ENCODE assay signal across 17 cellular contexts in genomic region chr1:203364806-203365205, GRCh38. TPM values are rescaled to one million over a fixed set of nuclear protein-coding genes. Genes with fewer than 3 reads are reported as not detected.
DNase-seq lines count a peak whose midpoint lies in the region; ATAC-seq, FAIRE-seq and TF ChIP-seq lines count a peak whose summit lies in the region.
"Had no signal": no experiment of that assay in that cellular context is flagged by ENCODE, and none has a peak within 500 bp of the region (broad histone marks: within the 10 kb centered on the region; RNA-seq: fewer than 3 reads in every experiment).

No MANE protein-coding gene starts in this region.

- no peak for TF ChIP-seq EP300 in K562 (IDR thresholded peaks at IDR 0.05; ENCODE audit: low read length)

- H4K20me1 ChIP-seq in K562 (replicated peaks; ENCODE audit: control insufficient read depth, insufficient read depth, low read length) (no peaks in the 10 kb centered on the region; the same call in 1 of the 2 replicates), hepatocyte (ENCODE audit: insufficient read depth, poor library complexity, severe bottlenecking) (no peaks in the 10 kb centered on the region)

- H3K4me1 ChIP-seq in K562 (replicated peaks in 1 of 2; ENCODE audit: control insufficient read depth in 2 of 2, insufficient read depth in 2 of 2, low read length in 2 of 2) (no peaks in the 10 kb centered on the region; a peak in 1 of 5 replicates), hepatocyte (ENCODE audit: insufficient read depth) (peaks cover 19% of the 10 kb centered on the region), mucosa of descending colon (ENCODE audit: low read depth) (peaks cover 15% of the 10 kb centered on the region), small intestine (ENCODE audit: control insufficient read depth in 2 of 2, insufficient read depth in 1 of 2, low read depth in 1 of 2, low read length in 1 of 2) (peaks cover 0 to 2% of the 10 kb centered on the region in 2 donors)
- H3K4me1 ChIP-seq: A549 had no signal

- ATAC-seq in K562 (no peak), mucosa of descending colon (peak; percentile 86), GM21529 (IDR thresholded peaks at IDR 0.05; ENCODE audit: unreplicated experiment) (no peak)
- ATAC-seq: A549 had no signal

- H3K27ac ChIP-seq in K562 (ENCODE audit: extremely low read depth, low read depth, low read length) (no peak overlapping the region), hepatocyte (peak overlapping the region; percentile 74), small intestine (ENCODE audit: low read depth in 1 of 2, low read length in 1 of 2) (no peak overlapping the region)
- H3K27ac ChIP-seq: A549 had no signal

- H3K9ac ChIP-seq in K562 (ENCODE audit: insufficient read depth in 1 of 2, low read depth in 2 of 2, low read length in 2 of 2), result no peak overlapping the region

- TF ChIP-seq RAD21 in K562 (CRISPR knock-in tag; conservative IDR thresholded peaks at IDR 0.05 in 1 of 2, IDR thresholded peaks at IDR 0.05 in 1 of 2), result no peak

- H3K9me1 ChIP-seq in K562 (ENCODE audit: control insufficient read depth, insufficient read depth, low read length), result no peaks in the 10 kb centered on the region

- H3K79me2 ChIP-seq in K562 (ENCODE audit: control insufficient read depth, insufficient read depth, low read length) (no peaks in the 10 kb centered on the region), hepatocyte (no peaks in the 10 kb centered on the region)

- in situ Hi-C loops in K562 (cut with MboI), result no loop called here

- 0% methylated on average over 4 of the region's 4 CpGs for WGBS in K562 (ENCODE audit: insufficient coverage, low coverage, missing lambda C conversion rate)
- 40% methylated on average over 4 of the region's 4 CpGs for WGBS in hepatocyte (ENCODE audit: low lambda C conversion rate, missing lambda C conversion rate)
- WGBS in small intestine, 3 donors, result 20 to 42% (median 24%) methylated on average over 4 of the region's 4 CpGs

- POLR2A ChIA-PET in K562 (lab: Yijun Ruan, JAX), result interaction anchor here (1.3 kb wide), 1 partner anchor 10 kb away, joined by 3 read pairs; no protein-coding TSS in a partner anchor

- TF ChIP-seq POLR2A in K562 (conservative IDR thresholded peaks at IDR 0.05), result no peak

- H3K36me3 ChIP-seq in K562 (ENCODE audit: control insufficient read depth, insufficient read depth, low read length), result no peaks in the 10 kb centered on the region
- H3K36me3 ChIP-seq in hepatocyte (replicated peaks; ENCODE audit: insufficient read depth, low read depth), result no peaks in the 10 kb centered on the region
- H3K36me3 ChIP-seq in mucosa of descending colon (ENCODE audit: low read depth), result no peaks in the 10 kb centered on the region
- no peaks in the 10 kb centered on the region for H3K36me3 ChIP-seq in small intestine (ENCODE audit: control insufficient read depth in 2 of 2, insufficient read depth in 2 of 2, low read length in 2 of 2)

- intact Hi-C loops in K562 (cut with micrococcal nuclease) (no loop called here), mucosa of descending colon (cut with DNase I, micrococcal nuclease) (no loop called here)

- H3K9me3 ChIP-seq in K562 (replicated peaks; ENCODE audit: control insufficient read depth, insufficient read depth, low read depth, low read length), result no peaks in the 10 kb centered on the region
- no peaks in the 10 kb centered on the region for H3K9me3 ChIP-seq in hepatocyte (ENCODE audit: low read depth)
- H3K9me3 ChIP-seq in mucosa of descending colon, result no peaks in the 10 kb centered on the region
- no peaks in the 10 kb centered on the region for H3K9me3 ChIP-seq in small intestine (ENCODE audit: control insufficient read depth, low read depth)
- H3K9me3 ChIP-seq: A549 had no signal

- DNase-seq in K562 (ENCODE audit: extremely low read depth in 1 of 4, low spot score in 3 of 4) (no peak), hepatocyte (ENCODE audit: low spot score) (peak; percentile 42), mucosa of descending colon (peak in 1 of 3 donors; percentile 31), small intestine (peak; percentile 47), urothelium cell line (ENCODE audit: low spot score) (no peak)
- DNase-seq in stimulated activated CD4-positive, alpha-beta T cell treated with anti-CD3 and anti-CD28 coated beads, Interleukin-15, amount 100 ng/mL, for 24 hours, result no peak
- DNase-seq: CD4-positive, alpha-beta memory T cell; KG1; NCI-H1105 treated with DMSO at 0.1 percent for 48 hours; NCI-H1694; NCI-H510A; NCI-H748 treated with DMSO at 0.1 percent for 48 hours; SHP77 treated with DMSO at 0.1 percent for 48 hours had no signal

- no peak overlapping the region for H3K4me2 ChIP-seq in K562 (ENCODE audit: insufficient read depth, low read length)
- peak overlapping the region; percentile 19 for H3K4me2 ChIP-seq in hepatocyte
- H3K4me2 ChIP-seq: A549 had no signal

- no peak overlapping the region for H3K4me3 ChIP-seq in K562
- no peak overlapping the region for H3K4me3 ChIP-seq in hepatocyte
- H3K4me3 ChIP-seq in mucosa of descending colon, result no peak overlapping the region
- no peak overlapping the region for H3K4me3 ChIP-seq in small intestine (ENCODE audit: low read depth in 1 of 2, low read length in 2 of 2)
- H3K4me3 ChIP-seq: A549 had no signal

- no TSS peak for BruUV-seq in K562 (replicated peaks; lab: Mats Ljungman, UMichigan)

- CTCF ChIA-PET in K562 (lab: Yijun Ruan, JAX; ENCODE audit: low intra/inter-chr PET ratio), result no interaction called here

- H3K9me2 ChIP-seq in hepatocyte (replicated peaks; ENCODE audit: insufficient read depth), result no peaks in the 10 kb centered on the region

- peaks cover 10 to 68% of the 10 kb centered on the region in 2 experiments; a peak in 4 of 5 replicates for H3K27me3 ChIP-seq in K562 (ENCODE audit: control insufficient read depth in 2 of 2, insufficient read depth in 2 of 2, low read length in 2 of 2)
- H3K27me3 ChIP-seq in hepatocyte, result no peaks in the 10 kb centered on the region
- H3K27me3 ChIP-seq in small intestine (ENCODE audit: control insufficient read depth in 2 of 2, insufficient read depth in 2 of 2, low read length in 2 of 2), result no peaks in the 10 kb centered on the region

- no peak for FAIRE-seq in K562 (lab: Jason Lieb, UNC)
- FAIRE-seq in small intestine (lab: Jason Lieb, UNC), result no peak
- no peak for FAIRE-seq in urothelium cell line (lab: Jason Lieb, UNC)
- FAIRE-seq: A549, GM12892, GM18507 had no signal

- TF ChIP-seq CTCF in K562 (IDR thresholded peaks at IDR 0.05 in 2 of 3, conservative IDR thresholded peaks at IDR 0.05 in 1 of 3; ENCODE audit: insufficient read depth in 2 of 3, low read depth in 1 of 3, low read length in 3 of 3) (no peak), hepatocyte (IDR thresholded peaks at IDR 0.05; ENCODE audit: poor library complexity) (no peak), mucosa of descending colon (IDR thresholded peaks at IDR 0.05) (no peak)

- H2AFZ ChIP-seq in K562 (ENCODE audit: low read depth, low read length) (no peak overlapping the region), hepatocyte (no peak overlapping the region)

TF ChIP-seq in K562, 482 proteins besides CTCF, POLR2A, EP300 and RAD21 (continues in another document):
- TF ChIP-seq L3MBTL2 (IDR thresholded peaks at IDR 0.05) (peak; percentile 6; the same call in 1 of the 2 replicates), ZNF785 (CRISPR knock-in tag; IDR thresholded peaks at IDR 0.05) (no peak)

RNA-seq across cellular contexts. Expression of gene FMOD, which starts 13.9 kb away (rescaled TPM):
- total RNA-seq in K562 (2011; cell fraction: chromatin; rRNA removed; ENCODE audit: low replicate concordance), result not detected in 2 replicates
- total RNA-seq in K562 (2011; cell fraction: nucleolus; rRNA removed), result not detected in 2 replicates
- not detected in 2 replicates for total RNA-seq in K562 (2011; cell fraction: nucleoplasm; rRNA removed)
- total RNA-seq in K562 (2014; rRNA removed) (not detected in 2 replicates), K562 (2014; rRNA removed; fragmentation: Illumina TruSeq; extraction: Trizol) (not detected in 2 replicates), K562 (2015; rRNA removed; fragmentation: Illumina TruSeq; extraction: Trizol) (not detected in 2 replicates), K562 (2021) (0.13 and 0.20 TPM in 2 replicates), hepatocyte (118 and 132 TPM in 2 replicates), mucosa of descending colon (10 to 100 TPM; 26.6 to 45.7 (median 33.3) TPM)
- polyA plus RNA-seq in K562 (2011; rRNA removed) (0.03 TPM in 1 of 2 replicates, not detected in the other), K562 (2014; fragmentation: Illumina TruSeq; extraction: Trizol) (not detected in 2 replicates), K562 (2014; fragmentation: Nextera tagmentation; extraction: Ambion mirVana) (under 1 TPM in 1 of 2 experiments, not detected in 1; 0.03 TPM), K562 (2014; rRNA removed) (not detected in 2 replicates), hepatocyte (125 and 161 TPM in 2 replicates), small intestine (10 to 100 TPM in 1 of 3 donors, 1 to 10 TPM in 1, under 1 TPM in 1; 0.89 to 11.2 (median 5.4) TPM)
- polyA plus RNA-seq in K562 (2011; cell fraction: cytosol; rRNA removed), result 0.01 and 0.04 TPM in 2 replicates
- not detected in 2 replicates for polyA plus RNA-seq in K562 (2011; cell fraction: nucleus; rRNA removed)
- 0.30 TPM in 1 of 2 replicates, not detected in the other for polyA plus RNA-seq in K562 (2012)
- not detected in 2 replicates for polyA minus RNA-seq in K562 (2011; rRNA and poly(A)+ RNA removed)
- not detected in 2 replicates for polyA minus RNA-seq in K562 (2011; cell fraction: cytosol; rRNA and poly(A)+ RNA removed)
- not detected in 2 replicates for polyA minus RNA-seq in K562 (2011; cell fraction: nucleus; rRNA and poly(A)+ RNA removed)
- total RNA-seq: CD4-positive, alpha-beta memory T cell had no signal
- polyA plus RNA-seq: CD4-positive, alpha-beta memory T cell had no signal

RNA-seq across cellular contexts. Expression of gene BTG2, which starts 59.5 kb away (rescaled TPM):
- total RNA-seq in K562 (2011; cell fraction: chromatin; rRNA removed; ENCODE audit: low replicate concordance), result 20.8 and 48.4 TPM in 2 replicates
- total RNA-seq in K562 (2011; cell fraction: nucleolus; rRNA removed), result 32.6 and 48.7 TPM in 2 replicates
- total RNA-seq in K562 (2011; cell fraction: nucleoplasm; rRNA removed), result 41.1 and 65.7 TPM in 2 replicates
- total RNA-seq in K562 (2014; rRNA removed) (8.7 and 11.3 TPM in 2 replicates), K562 (2014; rRNA removed; fragmentation: Illumina TruSeq; extraction: Trizol) (5.8 and 7.2 TPM in 2 replicates), K562 (2015; rRNA removed; fragmentation: Illumina TruSeq; extraction: Trizol) (2.6 and 2.9 TPM in 2 replicates), K562 (2021) (9.6 and 11.5 TPM in 2 replicates), hepatocyte (192 and 197 TPM in 2 replicates), mucosa of descending colon (100 to 1,000 TPM in 1 of 3 donors, 10 to 100 TPM in 2; 65.7 to 406 (median 69.1) TPM)
- polyA plus RNA-seq in K562 (2011; rRNA removed) (29.7 and 41.9 TPM in 2 replicates), K562 (2014; fragmentation: Illumina TruSeq; extraction: Trizol) (9.4 and 12.2 TPM in 2 replicates), K562 (2014; fragmentation: Nextera tagmentation; extraction: Ambion mirVana) (1 to 10 TPM; 2.3 to 3.8 TPM), K562 (2014; rRNA removed) (10.1 and 12.7 TPM in 2 replicates), hepatocyte (253 and 274 TPM in 2 replicates), small intestine (100 to 1,000 TPM in 1 of 3 donors, 10 to 100 TPM in 2; 15.9 to 101 (median 23.5) TPM)
- polyA plus RNA-seq in K562 (2011; cell fraction: cytosol; rRNA removed), result 33.8 and 79.9 TPM in 2 replicates
- 25.8 and 51.6 TPM in 2 replicates for polyA plus RNA-seq in K562 (2011; cell fraction: nucleus; rRNA removed)
- 6.2 and 11.0 TPM in 2 replicates for polyA plus RNA-seq in K562 (2012)
- 18.7 and 24.3 TPM in 2 replicates for polyA minus RNA-seq in K562 (2011; rRNA and poly(A)+ RNA removed)
- 12.4 and 25.9 TPM in 2 replicates for polyA minus RNA-seq in K562 (2011; cell fraction: cytosol; rRNA and poly(A)+ RNA removed)
- 23.1 and 23.3 TPM in 2 replicates for polyA minus RNA-seq in K562 (2011; cell fraction: nucleus; rRNA and poly(A)+ RNA removed)

Comparison
In these comparisons a context has a peak if more than half of its experiments do, and no peak if none do; other contexts are left out.
1. DNase-seq: peak in hepatocyte (single experiment) and small intestine (single experiment); none in K562 (0 of 4), urothelium cell line (single experiment) and stimulated activated CD4-positive, alpha-beta T cell treated with anti-CD3 and anti-CD28 coated beads, Interleukin-15, amount 100 ng/mL, for 24 hours (single experiment).
2. RNA of gene FMOD, which starts 13.9 kb away (total RNA-seq): 118 to 132 TPM in hepatocyte and 26.6 to 45.7 TPM in mucosa of descending colon; 0.13 to 0.20 TPM in K562; every median in the first group is over 10 times any median in the second.